ENCODE assay signal across 10 cellular contexts in genomic region chr20:17806739-17807441, GRCh38.
A peak's percentile ranks its signal among the peaks of the same experiment; 100 is the strongest.
DNase-seq lines count a peak whose midpoint lies in the region; ATAC-seq, FAIRE-seq and TF ChIP-seq lines count a peak whose summit lies in the region.
"Had no signal": no experiment of that assay in that cellular context is flagged by ENCODE, and none has a peak within 500 bp of the region (broad histone marks: within the 10 kb centered on the region; RNA-seq: fewer than 3 reads in every experiment).

No MANE protein-coding gene starts in this region.

- no peak overlapping the region for H2BK120ac ChIP-seq in H1 (replicated peaks; ENCODE audit: low read depth, low read length)

- no peak overlapping the region for H3K27ac Mint-ChIP-seq in activated CD4-positive, alpha-beta T cell treated with anti-CD3 and anti-CD28 coated beads, Interleukin-2, amount 10 ng/mL, durations not matched to agents 7 days and 5 days

- no peak overlapping the region for H3K56ac ChIP-seq in H1 (replicated peaks; ENCODE audit: insufficient read length, low read depth, low read length)

- no peak overlapping the region for H4K91ac ChIP-seq in H1 (replicated peaks; ENCODE audit: insufficient read length, low read length)

- H3K4me3 Mint-ChIP-seq in activated CD4-positive, alpha-beta T cell treated with anti-CD3 and anti-CD28 coated beads, Interleukin-2, amount 10 ng/mL, durations not matched to agents 7 days and 5 days: no peak overlapping the region

- ATAC-seq in lower lobe of right lung (peak; percentile 69), GM21447 (IDR thresholded peaks at IDR 0.05; ENCODE audit: unreplicated experiment) (no peak)

- H2BK20ac ChIP-seq in H1 (ENCODE audit: low read length): peak overlapping the region; percentile 55; the same call in 1 of the 2 replicates

- H2AFZ ChIP-seq in H1 (ENCODE audit: low read length): peak overlapping the region; percentile 99

- H3K9ac ChIP-seq in H1 (replicated peaks in 1 of 4; ENCODE audit: extremely low read depth in 1 of 4, low read depth in 3 of 4, low read length in 3 of 4): no peak overlapping the region

- no peaks in the 10 kb centered on the region for H3K27me3 Mint-ChIP-seq in activated CD4-positive, alpha-beta T cell treated with anti-CD3 and anti-CD28 coated beads, Interleukin-2, amount 10 ng/mL, durations not matched to agents 7 days and 5 days

- peak overlapping the region; percentile 25 for H4K5ac ChIP-seq in H1 (ENCODE audit: insufficient read length, low read depth, low read length)

- no peak for TF ChIP-seq CTCF in H1 (IDR thresholded peaks at IDR 0.05; ENCODE audit: control extremely low read depth in 1 of 3, insufficient read depth in 1 of 3, low read depth in 1 of 3, low read length in 3 of 3)
- no peak for TF ChIP-seq CTCF in lower lobe of right lung (IDR thresholded peaks at IDR 0.05)
- no peak for TF ChIP-seq CTCF in suprapubic skin (IDR thresholded peaks at IDR 0.05)
- TF ChIP-seq CTCF in D721Med (IDR thresholded peaks at IDR 0.05; ENCODE audit: insufficient read depth, missing control alignments): no peak

- TF ChIP-seq POLR2A in H1 (IDR thresholded peaks at IDR 0.05; ENCODE audit: control extremely low read depth in 1 of 2, low read depth in 2 of 2, low read length in 2 of 2) (no peak), suprapubic skin (IDR thresholded peaks at IDR 0.05) (peak in 1 of 2 donors; percentile 5)

- H3K18ac ChIP-seq in H1 (ENCODE audit: extremely low read depth, low read length): peak overlapping the region; percentile 85; the same call in 1 of the 2 replicates

- CTCF ChIA-PET in H1 (lab: Charles Lee; ENCODE audit: partially characterized antibody): interaction anchor here (0.7 to 2.6 kb wide), 9 partner anchors 9 to 195 kb away, joined by 3 to 11 read pairs (median 3); no protein-coding TSS in a partner anchor
- CTCF ChIA-PET in activated CD4-positive, alpha-beta T cell treated with anti-CD3 and anti-CD28 coated beads, Interleukin-2, amount 10 ng/mL, durations not matched to agents 7 days and 5 days (lab: Charles Lee): no interaction called here

- H2BK5ac ChIP-seq in H1 (ENCODE audit: low read depth, low read length): no peak overlapping the region

- no peak overlapping the region for H3K14ac ChIP-seq in H1 (ENCODE audit: insufficient read length)

- no peak overlapping the region for H3K4me3 ChIP-seq in MG63
- no peak overlapping the region for H3K4me3 ChIP-seq in H1 (ENCODE audit: extremely low read depth in 1 of 4, insufficient read depth in 2 of 4, low read depth in 3 of 4, low read length in 4 of 4)
- H3K4me3 ChIP-seq in lower lobe of right lung: no peak overlapping the region
- H3K4me3 ChIP-seq in suprapubic skin: no peak overlapping the region

- no peaks in the 10 kb centered on the region for H3K36me3 Mint-ChIP-seq in activated CD4-positive, alpha-beta T cell treated with anti-CD3 and anti-CD28 coated beads, Interleukin-2, amount 10 ng/mL, durations not matched to agents 7 days and 5 days (ENCODE audit: low read depth)

- H3K36me3 ChIP-seq in MG63 (no peaks in the 10 kb centered on the region), H1 (ENCODE audit: control insufficient read depth in 2 of 4, insufficient read depth in 4 of 4, low read length in 3 of 4) (no peaks in the 10 kb centered on the region), lower lobe of right lung (no peaks in the 10 kb centered on the region), suprapubic skin (no peaks in the 10 kb centered on the region)

- peak overlapping the region; percentile 87; the same call in 1 of the 2 replicates for H4K8ac ChIP-seq in H1 (ENCODE audit: extremely low read depth, insufficient read depth, low read length)

- H3K9me3 ChIP-seq in MG63: no peaks in the 10 kb centered on the region
- H3K9me3 ChIP-seq in H1 (ENCODE audit: insufficient read depth in 2 of 2, low read depth in 1 of 2, low read length in 1 of 2): peaks cover 0 to 3% of the 10 kb centered on the region in 2 experiments; a peak in 1 of 4 replicates
- no peaks in the 10 kb centered on the region for H3K9me3 ChIP-seq in lower lobe of right lung
- H3K9me3 ChIP-seq in suprapubic skin: no peaks in the 10 kb centered on the region

- H3K27me3 ChIP-seq in MG63: no peaks in the 10 kb centered on the region
- H3K27me3 ChIP-seq in H1 (replicated peaks in 1 of 4; ENCODE audit: control insufficient read depth in 3 of 4, extremely low read depth in 1 of 4, insufficient read depth in 3 of 4, low read length in 3 of 4): no peaks in the 10 kb centered on the region
- H3K27me3 ChIP-seq in lower lobe of right lung (ENCODE audit: low read depth): no peaks in the 10 kb centered on the region
- H3K27me3 ChIP-seq in suprapubic skin: no peaks in the 10 kb centered on the region

- no peak for TF ChIP-seq EP300 in H1 (IDR thresholded peaks at IDR 0.05; ENCODE audit: borderline replicate concordance in 1 of 2, low read depth in 2 of 2, low read length in 2 of 2)
- no peak for TF ChIP-seq EP300 in suprapubic skin (IDR thresholded peaks at IDR 0.05)

- H3K4ac ChIP-seq in H1 (replicated peaks; ENCODE audit: insufficient read length, low read depth, low read length): no peak overlapping the region

- H2BK15ac ChIP-seq in H1 (ENCODE audit: low read length): 0 out of 2 replicates have a peak overlapping the region, but pooled peaks have one; percentile 83

- H2BK12ac ChIP-seq in H1 (ENCODE audit: low read depth, low read length): peak overlapping the region; percentile 52; the same call in 1 of the 2 replicates

- H3K23me2 ChIP-seq in H1 (ENCODE audit: low read depth, low read length): no peaks in the 10 kb centered on the region

- intact Hi-C loops in lower lobe of right lung (cut with DNase I): no loop called here

- no peak overlapping the region for H3K4me2 ChIP-seq in H1 (ENCODE audit: insufficient read depth in 1 of 2, low read depth in 2 of 2, low read length in 2 of 2)

- FAIRE-seq in H1 (lab: Jason Lieb, UNC) (no peak), D721Med (lab: Jason Lieb, UNC) (no peak)
- FAIRE-seq: GM12892 had no signal

- H2AK5ac ChIP-seq in H1 (ENCODE audit: low read depth, low read length): no peak overlapping the region

- peak in 1 of 2 experiments; percentile 17; a peak in 1 of 4 replicates for TF ChIP-seq RAD21 in H1 (IDR thresholded peaks at IDR 0.05 in 1 of 2, conservative IDR thresholded peaks at IDR 0.05 in 1 of 2; ENCODE audit: low read depth in 2 of 2, low read length in 2 of 2)

- WGBS in H1 (ENCODE audit: extremely low coverage in 1 of 2, insufficient coverage in 1 of 2, insufficient read length in 1 of 2, insufficient replicate concordance in 2 of 2, low coverage in 1 of 2, low lambda C conversion rate in 2 of 2, missing lambda C conversion rate in 1 of 2), 2 experiments: 73% methylated on average over 25 of the region's 26 CpGs; no CpG with 5 or more reads in 1 of the 2 experiments
- 37% methylated on average over 19 of the region's 26 CpGs for WGBS in suprapubic skin

- H3K27ac ChIP-seq in H1 (ENCODE audit: low read depth, low read length): no peak overlapping the region
- H3K27ac ChIP-seq in lower lobe of right lung: peak overlapping the region; percentile 71
- peak overlapping the region; percentile 70 for H3K27ac ChIP-seq in suprapubic skin

- H4K20me1 ChIP-seq in H1 (replicated peaks in 1 of 2; ENCODE audit: control insufficient read depth in 1 of 2, insufficient read depth in 2 of 2, low read length in 2 of 2): no peaks in the 10 kb centered on the region

- H3K9me3 Mint-ChIP-seq in activated CD4-positive, alpha-beta T cell treated with anti-CD3 and anti-CD28 coated beads, Interleukin-2, amount 10 ng/mL, durations not matched to agents 7 days and 5 days: no peaks in the 10 kb centered on the region

- no peaks in the 10 kb centered on the region for H3K79me1 ChIP-seq in H1 (ENCODE audit: low read depth, low read length)

- POLR2A ChIA-PET in H1 (lab: Charles Lee; ENCODE audit: partially characterized antibody): interaction anchor here (0.6 kb wide), 1 partner anchor 541 kb away, joined by 3 read pairs; no protein-coding TSS in a partner anchor
- POLR2A ChIA-PET in activated CD4-positive, alpha-beta T cell treated with anti-CD3 and anti-CD28 coated beads, Interleukin-2, amount 10 ng/mL, durations not matched to agents 7 days and 5 days (lab: Charles Lee): no interaction called here

- DNase-seq in MG63 (peak; percentile 61), H1 (ENCODE audit: low read depth in 1 of 2, low spot score in 2 of 2) (peak in 1 of 2 experiments; percentile 64), lower lobe of right lung (no peak), suprapubic skin (ENCODE audit: low spot score in 2 of 2) (peak; percentile 81 to 86), NOMO-1 (lab: John Stamatoyannopoulos, UW; ENCODE audit: unreplicated experiment in 2 of 2) (no peak), D721Med (ENCODE audit: insufficient read length, low spot score) (no peak)
- DNase-seq in activated CD4-positive, alpha-beta T cell treated with anti-CD3 and anti-CD28 coated beads, Interleukin-2, amount 10 ng/mL, durations not matched to agents 7 days and 5 days: no peak
- DNase-seq: NCI-H2171 had no signal

- no peaks in the 10 kb centered on the region for H3K4me1 Mint-ChIP-seq in activated CD4-positive, alpha-beta T cell treated with anti-CD3 and anti-CD28 coated beads, Interleukin-2, amount 10 ng/mL, durations not matched to agents 7 days and 5 days

- H3K4me1 ChIP-seq in H1 (replicated peaks in 1 of 4; ENCODE audit: control insufficient read depth in 3 of 4, insufficient read depth in 4 of 4, low read length in 3 of 4) (peaks cover 0 to 6% (median 4%) of the 10 kb centered on the region in 4 experiments; a peak in 4 of 7 replicates), lower lobe of right lung (peaks cover 39% of the 10 kb centered on the region), suprapubic skin (peaks cover 29% of the 10 kb centered on the region)

- H3K23ac ChIP-seq in H1 (ENCODE audit: insufficient read length): no peak overlapping the region

- H3K79me2 ChIP-seq in H1 (ENCODE audit: control insufficient read depth in 1 of 2, insufficient read depth in 2 of 2, low read length in 2 of 2): no peaks in the 10 kb centered on the region

TF ChIP-seq in H1, 55 proteins besides CTCF, POLR2A, EP300 and RAD21:
- TF ChIP-seq ZNF274 (IDR thresholded peaks at IDR 0.05; ENCODE audit: borderline replicate concordance, extremely low read depth, low read length) (no peak), SUZ12 (IDR thresholded peaks at IDR 0.05; ENCODE audit: low read length) (no peak), CREB1 (IDR thresholded peaks at IDR 0.05) (peak; percentile 42; the same call in 1 of the 2 replicates)

Comparison
In these comparisons a context has a peak if more than half of its experiments do, and no peak if none do; other contexts are left out.
1. DNase-seq: peak in MG63 (single experiment) and suprapubic skin (2 of 2); none in lower lobe of right lung (single experiment), NOMO-1 (0 of 2), D721Med (single experiment) and activated CD4-positive, alpha-beta T cell treated with anti-CD3 and anti-CD28 coated beads, Interleukin-2, amount 10 ng/mL, durations not matched to agents 7 days and 5 days (single experiment).